In the genomic region with DNA sequence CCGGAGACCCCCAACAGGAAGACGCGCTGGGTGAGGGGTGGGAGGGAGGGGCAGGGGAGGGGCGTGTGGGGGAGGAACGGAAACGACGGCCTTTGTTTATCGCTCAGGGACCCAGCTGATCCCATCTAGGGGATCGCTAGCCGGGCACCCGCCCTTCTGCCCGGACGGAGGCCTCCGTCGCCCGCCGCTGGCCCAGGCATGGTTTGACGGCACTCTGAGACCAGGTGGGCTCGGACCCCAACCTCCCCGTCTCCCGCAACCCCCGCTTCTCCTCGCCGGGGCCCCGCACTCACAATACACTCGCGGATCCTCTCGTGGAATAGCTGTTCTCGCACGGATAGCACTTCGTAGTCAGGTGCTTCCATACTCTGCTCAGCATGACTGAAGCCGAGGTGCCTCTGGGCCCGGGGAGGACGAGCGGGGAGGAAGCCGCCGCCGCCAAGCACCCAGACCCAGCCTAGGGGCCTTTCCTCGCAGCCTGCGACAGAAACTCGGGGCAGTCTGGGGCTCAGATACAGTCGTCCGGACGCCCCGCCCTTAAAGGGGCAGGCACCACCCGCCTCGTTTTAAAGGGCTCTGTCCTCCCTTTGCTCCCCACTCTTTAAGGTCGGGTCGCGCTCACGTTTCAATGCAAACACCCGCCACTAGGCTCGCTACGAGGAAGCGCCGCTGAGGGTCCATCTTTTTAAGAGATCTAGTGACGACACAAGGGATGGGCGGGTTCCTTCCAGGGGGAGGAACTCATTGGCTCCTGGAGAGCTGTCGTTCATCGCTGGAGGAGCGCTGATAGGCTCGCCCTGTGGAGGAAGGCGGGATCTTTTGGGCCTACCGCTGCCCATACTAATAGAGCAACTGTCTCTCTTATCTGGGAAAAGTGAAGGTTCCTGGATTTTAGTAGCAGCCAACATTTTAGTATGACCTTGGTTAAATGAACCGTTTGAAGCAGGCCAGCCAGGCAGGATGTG, we compare ENCODE assay signal across 1 cellular context.
TF ChIP-seq lines count a peak whose summit lies in the region.

A gene with protein sequence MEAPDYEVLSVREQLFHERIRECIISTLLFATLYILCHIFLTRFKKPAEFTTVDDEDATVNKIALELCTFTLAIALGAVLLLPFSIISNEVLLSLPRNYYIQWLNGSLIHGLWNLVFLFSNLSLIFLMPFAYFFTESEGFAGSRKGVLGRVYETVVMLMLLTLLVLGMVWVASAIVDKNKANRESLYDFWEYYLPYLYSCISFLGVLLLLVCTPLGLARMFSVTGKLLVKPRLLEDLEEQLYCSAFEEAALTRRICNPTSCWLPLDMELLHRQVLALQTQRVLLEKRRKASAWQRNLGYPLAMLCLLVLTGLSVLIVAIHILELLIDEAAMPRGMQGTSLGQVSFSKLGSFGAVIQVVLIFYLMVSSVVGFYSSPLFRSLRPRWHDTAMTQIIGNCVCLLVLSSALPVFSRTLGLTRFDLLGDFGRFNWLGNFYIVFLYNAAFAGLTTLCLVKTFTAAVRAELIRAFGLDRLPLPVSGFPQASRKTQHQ (minus strand): TSS at position 657 of the 965 bp plus-strand sequence. CDS start 292 bp downstream, at position 365.

TF ChIP-seq in H1, 55 proteins besides CTCF, POLR2A, EP300 and RAD21:
- peak; percentile 16 to 49; a peak in 1 of 4 replicates for TF ChIP-seq SIN3A (conservative IDR thresholded peaks at IDR 0.05 in 1 of 2, IDR thresholded peaks at IDR 0.05 in 1 of 2; ENCODE audit: low read depth in 1 of 2, low read length in 2 of 2)
- TF ChIP-seq ASH2L (IDR thresholded peaks at IDR 0.05; ENCODE audit: low read length), result no peak
- TF ChIP-seq, protein P1, sequence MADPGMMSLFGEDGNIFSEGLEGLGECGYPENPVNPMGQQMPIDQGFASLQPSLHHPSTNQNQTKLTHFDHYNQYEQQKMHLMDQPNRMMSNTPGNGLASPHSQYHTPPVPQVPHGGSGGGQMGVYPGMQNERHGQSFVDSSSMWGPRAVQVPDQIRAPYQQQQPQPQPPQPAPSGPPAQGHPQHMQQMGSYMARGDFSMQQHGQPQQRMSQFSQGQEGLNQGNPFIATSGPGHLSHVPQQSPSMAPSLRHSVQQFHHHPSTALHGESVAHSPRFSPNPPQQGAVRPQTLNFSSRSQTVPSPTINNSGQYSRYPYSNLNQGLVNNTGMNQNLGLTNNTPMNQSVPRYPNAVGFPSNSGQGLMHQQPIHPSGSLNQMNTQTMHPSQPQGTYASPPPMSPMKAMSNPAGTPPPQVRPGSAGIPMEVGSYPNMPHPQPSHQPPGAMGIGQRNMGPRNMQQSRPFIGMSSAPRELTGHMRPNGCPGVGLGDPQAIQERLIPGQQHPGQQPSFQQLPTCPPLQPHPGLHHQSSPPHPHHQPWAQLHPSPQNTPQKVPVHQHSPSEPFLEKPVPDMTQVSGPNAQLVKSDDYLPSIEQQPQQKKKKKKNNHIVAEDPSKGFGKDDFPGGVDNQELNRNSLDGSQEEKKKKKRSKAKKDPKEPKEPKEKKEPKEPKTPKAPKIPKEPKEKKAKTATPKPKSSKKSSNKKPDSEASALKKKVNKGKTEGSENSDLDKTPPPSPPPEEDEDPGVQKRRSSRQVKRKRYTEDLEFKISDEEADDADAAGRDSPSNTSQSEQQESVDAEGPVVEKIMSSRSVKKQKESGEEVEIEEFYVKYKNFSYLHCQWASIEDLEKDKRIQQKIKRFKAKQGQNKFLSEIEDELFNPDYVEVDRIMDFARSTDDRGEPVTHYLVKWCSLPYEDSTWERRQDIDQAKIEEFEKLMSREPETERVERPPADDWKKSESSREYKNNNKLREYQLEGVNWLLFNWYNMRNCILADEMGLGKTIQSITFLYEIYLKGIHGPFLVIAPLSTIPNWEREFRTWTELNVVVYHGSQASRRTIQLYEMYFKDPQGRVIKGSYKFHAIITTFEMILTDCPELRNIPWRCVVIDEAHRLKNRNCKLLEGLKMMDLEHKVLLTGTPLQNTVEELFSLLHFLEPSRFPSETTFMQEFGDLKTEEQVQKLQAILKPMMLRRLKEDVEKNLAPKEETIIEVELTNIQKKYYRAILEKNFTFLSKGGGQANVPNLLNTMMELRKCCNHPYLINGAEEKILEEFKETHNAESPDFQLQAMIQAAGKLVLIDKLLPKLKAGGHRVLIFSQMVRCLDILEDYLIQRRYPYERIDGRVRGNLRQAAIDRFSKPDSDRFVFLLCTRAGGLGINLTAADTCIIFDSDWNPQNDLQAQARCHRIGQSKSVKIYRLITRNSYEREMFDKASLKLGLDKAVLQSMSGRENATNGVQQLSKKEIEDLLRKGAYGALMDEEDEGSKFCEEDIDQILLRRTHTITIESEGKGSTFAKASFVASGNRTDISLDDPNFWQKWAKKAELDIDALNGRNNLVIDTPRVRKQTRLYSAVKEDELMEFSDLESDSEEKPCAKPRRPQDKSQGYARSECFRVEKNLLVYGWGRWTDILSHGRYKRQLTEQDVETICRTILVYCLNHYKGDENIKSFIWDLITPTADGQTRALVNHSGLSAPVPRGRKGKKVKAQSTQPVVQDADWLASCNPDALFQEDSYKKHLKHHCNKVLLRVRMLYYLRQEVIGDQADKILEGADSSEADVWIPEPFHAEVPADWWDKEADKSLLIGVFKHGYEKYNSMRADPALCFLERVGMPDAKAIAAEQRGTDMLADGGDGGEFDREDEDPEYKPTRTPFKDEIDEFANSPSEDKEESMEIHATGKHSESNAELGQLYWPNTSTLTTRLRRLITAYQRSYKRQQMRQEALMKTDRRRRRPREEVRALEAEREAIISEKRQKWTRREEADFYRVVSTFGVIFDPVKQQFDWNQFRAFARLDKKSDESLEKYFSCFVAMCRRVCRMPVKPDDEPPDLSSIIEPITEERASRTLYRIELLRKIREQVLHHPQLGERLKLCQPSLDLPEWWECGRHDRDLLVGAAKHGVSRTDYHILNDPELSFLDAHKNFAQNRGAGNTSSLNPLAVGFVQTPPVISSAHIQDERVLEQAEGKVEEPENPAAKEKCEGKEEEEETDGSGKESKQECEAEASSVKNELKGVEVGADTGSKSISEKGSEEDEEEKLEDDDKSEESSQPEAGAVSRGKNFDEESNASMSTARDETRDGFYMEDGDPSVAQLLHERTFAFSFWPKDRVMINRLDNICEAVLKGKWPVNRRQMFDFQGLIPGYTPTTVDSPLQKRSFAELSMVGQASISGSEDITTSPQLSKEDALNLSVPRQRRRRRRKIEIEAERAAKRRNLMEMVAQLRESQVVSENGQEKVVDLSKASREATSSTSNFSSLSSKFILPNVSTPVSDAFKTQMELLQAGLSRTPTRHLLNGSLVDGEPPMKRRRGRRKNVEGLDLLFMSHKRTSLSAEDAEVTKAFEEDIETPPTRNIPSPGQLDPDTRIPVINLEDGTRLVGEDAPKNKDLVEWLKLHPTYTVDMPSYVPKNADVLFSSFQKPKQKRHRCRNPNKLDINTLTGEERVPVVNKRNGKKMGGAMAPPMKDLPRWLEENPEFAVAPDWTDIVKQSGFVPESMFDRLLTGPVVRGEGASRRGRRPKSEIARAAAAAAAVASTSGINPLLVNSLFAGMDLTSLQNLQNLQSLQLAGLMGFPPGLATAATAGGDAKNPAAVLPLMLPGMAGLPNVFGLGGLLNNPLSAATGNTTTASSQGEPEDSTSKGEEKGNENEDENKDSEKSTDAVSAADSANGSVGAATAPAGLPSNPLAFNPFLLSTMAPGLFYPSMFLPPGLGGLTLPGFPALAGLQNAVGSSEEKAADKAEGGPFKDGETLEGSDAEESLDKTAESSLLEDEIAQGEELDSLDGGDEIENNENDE (IDR thresholded peaks at IDR 0.05; ENCODE audit: insufficient replicate concordance, low read length), result no peak
- TF ChIP-seq CREB1 (IDR thresholded peaks at IDR 0.05), result peak; percentile 88
- TF ChIP-seq EZH2 (IDR thresholded peaks at IDR 0.05; ENCODE audit: low read depth, low read length, severe bottlenecking), result no peak
- peak; percentile 41 for TF ChIP-seq PHF8 (conservative IDR thresholded peaks at IDR 0.05; ENCODE audit: low read depth, low read length)
- TF ChIP-seq RBBP5 (IDR thresholded peaks at IDR 0.05; ENCODE audit: borderline replicate concordance, low read depth, low read length), result peak; percentile 54; the same call in 1 of the 2 replicates
- no peak for TF ChIP-seq JUN (IDR thresholded peaks at IDR 0.05; ENCODE audit: low read depth, low read length)
- peak; percentile 63; the same call in 1 of the 2 replicates for TF ChIP-seq TAF1 (IDR thresholded peaks at IDR 0.05; ENCODE audit: low read depth, low read length)
- peak; percentile 75 for TF ChIP-seq SP2 (IDR thresholded peaks at IDR 0.05; ENCODE audit: low read length)
- peak; percentile 96 for TF ChIP-seq SP1 (IDR thresholded peaks at IDR 0.05; ENCODE audit: low read depth, low read length)
- peak; percentile 79 for TF ChIP-seq YY1 (IDR thresholded peaks at IDR 0.05; ENCODE audit: low read depth, low read length)
- no peak for TF ChIP-seq BRCA1 (IDR thresholded peaks at IDR 0.05; ENCODE audit: low read depth, low read length)
- TF ChIP-seq FOSL1 (IDR thresholded peaks at IDR 0.05; ENCODE audit: insufficient read depth, low read depth, low read length), result no peak
- TF ChIP-seq JUND (IDR thresholded peaks at IDR 0.05; ENCODE audit: low read length), result no peak
- no peak for TF ChIP-seq EGR1 (IDR thresholded peaks at IDR 0.05; ENCODE audit: borderline replicate concordance, low read depth, low read length)
- TF ChIP-seq RXRA (IDR thresholded peaks at IDR 0.05; ENCODE audit: insufficient read depth, low read depth, low read length), result no peak
- peak; percentile 71 for TF ChIP-seq TBP (IDR thresholded peaks at IDR 0.05; ENCODE audit: low read depth, low read length)
- no peak for TF ChIP-seq TEAD4 (IDR thresholded peaks at IDR 0.05; ENCODE audit: low read depth, low read length)
- TF ChIP-seq CHD2 (IDR thresholded peaks at IDR 0.05; ENCODE audit: low read length), result peak; percentile 87
- no peak for TF ChIP-seq SRF (IDR thresholded peaks at IDR 0.05; ENCODE audit: low read depth, low read length)
- TF ChIP-seq KDM4A (IDR thresholded peaks at IDR 0.05; ENCODE audit: low read depth, low read length, severe bottlenecking), result peak; percentile 45
- peak; percentile 32; the same call in 1 of the 2 replicates for TF ChIP-seq BACH1 (IDR thresholded peaks at IDR 0.05; ENCODE audit: low read length)
- peak; percentile 63; the same call in 1 of the 2 replicates for TF ChIP-seq SP4 (IDR thresholded peaks at IDR 0.05; ENCODE audit: low read length)
- peak; percentile 45 for TF ChIP-seq SAP30 (IDR thresholded peaks at IDR 0.05; ENCODE audit: insufficient read depth, insufficient replicate concordance, low read length)
